ENCODE assay signal across 8 cellular contexts in the genomic region with DNA sequence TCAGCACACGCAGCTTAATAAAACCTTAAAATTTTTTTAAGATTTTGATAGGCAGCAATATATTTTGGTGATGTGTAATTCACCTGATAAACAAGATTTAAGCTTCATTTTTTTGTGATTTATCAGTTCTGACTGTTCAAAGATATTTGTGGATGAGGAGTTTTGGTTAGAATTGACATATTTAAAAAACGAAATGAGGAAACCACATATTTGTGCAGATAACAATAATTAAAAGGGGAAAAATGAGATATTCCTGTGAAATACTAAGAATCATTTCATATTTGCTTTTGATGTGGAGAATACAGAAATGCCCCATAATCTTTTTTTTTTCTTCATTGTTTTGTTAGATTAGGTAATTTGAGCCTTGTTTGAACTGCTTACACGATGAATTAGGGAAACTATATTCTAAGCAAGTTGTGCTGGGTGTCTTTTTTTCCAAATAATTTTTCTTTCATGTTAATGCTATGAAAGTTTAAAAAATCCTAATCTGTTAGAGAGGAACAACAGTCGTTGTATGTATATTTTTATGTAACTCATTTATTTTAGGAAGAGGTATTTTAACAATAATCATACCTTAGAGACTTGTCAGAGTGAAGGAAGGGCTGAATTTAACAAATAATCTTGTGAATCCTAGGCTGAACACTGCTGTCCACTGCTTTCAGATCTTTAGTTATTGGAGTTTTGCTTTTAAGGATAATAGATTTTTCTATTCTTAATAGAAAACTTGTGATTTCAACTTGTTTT. TPM values are rescaled to one million over a fixed set of nuclear protein-coding genes. Genes with fewer than 3 reads are reported as not detected.
DNase-seq lines count a peak whose midpoint lies in the region; ATAC-seq and TF ChIP-seq lines count a peak whose summit lies in the region.

No MANE protein-coding gene starts in this region.

- H3K79me2 ChIP-seq in hepatocyte, result peaks cover 68% of the 10 kb centered on the region

- H3K9me3 ChIP-seq in hepatocyte (ENCODE audit: low read depth) (no peaks in the 10 kb centered on the region), subcutaneous abdominal adipose tissue (ENCODE audit: control insufficient read depth in 5 of 5, low read length in 5 of 5) (no peaks in the 10 kb centered on the region)

- no peaks in the 10 kb centered on the region for H3K9me3 Mint-ChIP-seq in T-helper 1 cell treated with Interleukin-12 subunit alpha and Interleukin-12 subunit beta and Interleukin-4 antibody, amounts not matched to agents 30 μg/mL and 1 μg/mL, for 36 hours
- H3K9me3 Mint-ChIP-seq in activated CD4-positive, alpha-beta memory T cell treated with anti-CD3 and anti-CD28 coated beads for 36 hours, result no peaks in the 10 kb centered on the region

- H4K20me1 ChIP-seq in hepatocyte (ENCODE audit: insufficient read depth, poor library complexity, severe bottlenecking), result peaks cover 47% of the 10 kb centered on the region

- CTCF ChIA-PET in activated CD4-positive, alpha-beta memory T cell treated with anti-CD3 and anti-CD28 coated beads for 36 hours (lab: Charles Lee), result interaction anchor here (0.7 to 1.9 kb wide), 5 partner anchors 8 to 701 kb away, joined by 3 to 7 read pairs (median 4); no protein-coding TSS in a partner anchor

- H3K27me3 ChIP-seq in hepatocyte (no peaks in the 10 kb centered on the region), subcutaneous abdominal adipose tissue (ENCODE audit: control insufficient read depth in 5 of 5, insufficient read depth in 4 of 5, low read length in 5 of 5) (no peaks in the 10 kb centered on the region)

- intact Hi-C loops in activated CD4-positive, alpha-beta memory T cell treated with anti-CD3 and anti-CD28 coated beads for 36 hours (cut with micrococcal nuclease), result loop anchor here (1.0 to 10.0 kb wide), 8 partner anchors 76 to 1362 kb away; no protein-coding TSS in a partner anchor

- H3K4me3 ChIP-seq in hepatocyte (peak overlapping the region; percentile 31), subcutaneous abdominal adipose tissue (ENCODE audit: low read depth in 1 of 5, low read length in 5 of 5) (peak overlapping the region in 4 of 5 donors; percentile 53 to 92 (median 80))

- H3K4me1 ChIP-seq in hepatocyte (ENCODE audit: insufficient read depth) (peaks cover 24% of the 10 kb centered on the region), subcutaneous abdominal adipose tissue (ENCODE audit: control insufficient read depth in 5 of 5, insufficient read depth in 5 of 5, low read length in 5 of 5) (peaks cover 3 to 48% (median 44%) of the 10 kb centered on the region in 5 donors)

- no peaks in the 10 kb centered on the region for H3K27me3 Mint-ChIP-seq in T-helper 1 cell treated with Interleukin-12 subunit alpha and Interleukin-12 subunit beta and Interleukin-4 antibody, amounts not matched to agents 30 μg/mL and 1 μg/mL, for 36 hours (ENCODE audit: low read depth)
- H3K27me3 Mint-ChIP-seq in activated CD4-positive, alpha-beta memory T cell treated with anti-CD3 and anti-CD28 coated beads for 36 hours, result no peaks in the 10 kb centered on the region

- DNase-seq in T-helper 1 cell (no peak), hepatocyte (ENCODE audit: low spot score) (no peak), NCI-H82 treated with DMSO at 0.1 percent for 48 hours (lab: John Stamatoyannopoulos, UW; ENCODE audit: unreplicated experiment) (no peak)
- DNase-seq in activated CD4-positive, alpha-beta memory T cell treated with anti-CD3 and anti-CD28 coated beads for 36 hours, result no peak

- peak overlapping the region; percentile 91 for H3K4me3 Mint-ChIP-seq in T-helper 1 cell treated with Interleukin-12 subunit alpha and Interleukin-12 subunit beta and Interleukin-4 antibody, amounts not matched to agents 30 μg/mL and 1 μg/mL, for 36 hours
- H3K4me3 Mint-ChIP-seq in activated CD4-positive, alpha-beta memory T cell treated with anti-CD3 and anti-CD28 coated beads for 36 hours, result peak overlapping the region; percentile 75

- POLR2A ChIA-PET in activated CD4-positive, alpha-beta memory T cell treated with anti-CD3 and anti-CD28 coated beads for 36 hours (lab: Charles Lee), result interaction anchor here (0.6 to 1.7 kb wide), 7 partner anchors 14 to 268 kb away, joined by 3 to 24 read pairs (median 4); no protein-coding TSS in a partner anchor

- no peak for TF ChIP-seq CTCF in hepatocyte (IDR thresholded peaks at IDR 0.05; ENCODE audit: poor library complexity)

- peak overlapping the region; percentile 12 to 95 (median 67) for H3K9ac ChIP-seq in subcutaneous abdominal adipose tissue (ENCODE audit: low read length in 5 of 5)

- peak overlapping the region; percentile 83 for H3K4me2 ChIP-seq in hepatocyte

- ATAC-seq in GM18511 (IDR thresholded peaks at IDR 0.05; ENCODE audit: unreplicated experiment) (no peak), HG03342 (IDR thresholded peaks at IDR 0.05; ENCODE audit: unreplicated experiment) (no peak)

- H3K36me3 Mint-ChIP-seq in T-helper 1 cell treated with Interleukin-12 subunit alpha and Interleukin-12 subunit beta and Interleukin-4 antibody, amounts not matched to agents 30 μg/mL and 1 μg/mL, for 36 hours (ENCODE audit: low read depth), result peaks cover 7% of the 10 kb centered on the region
- peaks cover 9% of the 10 kb centered on the region for H3K36me3 Mint-ChIP-seq in activated CD4-positive, alpha-beta memory T cell treated with anti-CD3 and anti-CD28 coated beads for 36 hours

- H3K36me3 ChIP-seq in hepatocyte (replicated peaks; ENCODE audit: insufficient read depth, low read depth) (no peaks in the 10 kb centered on the region), subcutaneous abdominal adipose tissue (ENCODE audit: control insufficient read depth in 5 of 5, insufficient read depth in 5 of 5, low read length in 5 of 5) (no peaks in the 10 kb centered on the region)

- H3K27ac ChIP-seq in hepatocyte, result peak overlapping the region; percentile 45
- H3K27ac ChIP-seq in subcutaneous abdominal adipose tissue (ENCODE audit: low read depth, low read length), result peak overlapping the region; percentile 91

- WGBS in hepatocyte (ENCODE audit: low lambda C conversion rate, missing lambda C conversion rate), result 34% methylated on average over 4 of the region's 4 CpGs

- H3K27ac Mint-ChIP-seq in T-helper 1 cell treated with Interleukin-12 subunit alpha and Interleukin-12 subunit beta and Interleukin-4 antibody, amounts not matched to agents 30 μg/mL and 1 μg/mL, for 36 hours, result peak overlapping the region; percentile 92
- peak overlapping the region; percentile 84 for H3K27ac Mint-ChIP-seq in activated CD4-positive, alpha-beta memory T cell treated with anti-CD3 and anti-CD28 coated beads for 36 hours

- H3K4me1 Mint-ChIP-seq in T-helper 1 cell treated with Interleukin-12 subunit alpha and Interleukin-12 subunit beta and Interleukin-4 antibody, amounts not matched to agents 30 μg/mL and 1 μg/mL, for 36 hours (ENCODE audit: low read depth), result peaks cover 39% of the 10 kb centered on the region
- peaks cover 34% of the 10 kb centered on the region for H3K4me1 Mint-ChIP-seq in activated CD4-positive, alpha-beta memory T cell treated with anti-CD3 and anti-CD28 coated beads for 36 hours (ENCODE audit: low read depth)

- H3K9me2 ChIP-seq in hepatocyte (replicated peaks; ENCODE audit: insufficient read depth), result no peaks in the 10 kb centered on the region

- H2AFZ ChIP-seq in hepatocyte, result no peak overlapping the region

RNA-seq across cellular contexts. Expression of gene ARID1B, which starts 4.0 kb away (rescaled TPM):
- 10 to 100 TPM; 39.0 to 41.5 TPM for total RNA-seq in activated CD4-positive, alpha-beta memory T cell treated with anti-CD3 and anti-CD28 coated beads for 36 hours
- 60.2 and 67.0 TPM in 2 replicates for total RNA-seq in hepatocyte
- polyA plus RNA-seq in hepatocyte, result 32.9 and 47.5 TPM in 2 replicates
